In genomic region chr11:72522186-72522585, GRCh38 we compare ENCODE assay signal across 10 cellular contexts.
"Had no signal": no experiment of that assay in that cellular context is flagged by ENCODE, and none has a peak within 500 bp of the region (broad histone marks: within the 10 kb centered on the region; RNA-seq: fewer than 3 reads in every experiment).

No MANE protein-coding gene starts in this region.

- H3K36me3 ChIP-seq: stomach, tibial artery, uterus had no signal

- H3K9me3 Mint-ChIP-seq: WTC11 had no signal

- DNase-seq: activated CD4-positive, alpha-beta T cell treated with anti-CD3 and anti-CD28 coated beads for 48 hours; activated naive CD4-positive, alpha-beta T cell treated with Interleukin-2 at 50 U/mL for 16 hours; cortex of kidney; islet precursor cell; small intestine; stomach; tibial artery; uterus had no signal

- H3K4me3 Mint-ChIP-seq: WTC11 had no signal

- H3K9me3 ChIP-seq: stomach, tibial artery, uterus had no signal

- H3K4me1 Mint-ChIP-seq: WTC11 had no signal

- H3K4me3 ChIP-seq: stomach, tibial artery, uterus had no signal

- H3K27ac ChIP-seq: parathyroid adenoma, stomach, tibial artery, uterus had no signal

- H3K27me3 ChIP-seq: stomach, tibial artery, uterus had no signal

- H2AFZ ChIP-seq: parathyroid adenoma had no signal

- H3K36me3 Mint-ChIP-seq: WTC11 had no signal

- H3K4me1 ChIP-seq: parathyroid adenoma, uterus had no signal

- H3K9ac ChIP-seq: parathyroid adenoma had no signal

- H3K27ac Mint-ChIP-seq: WTC11 had no signal

- H3K79me2 ChIP-seq: parathyroid adenoma had no signal

- ATAC-seq: WTC11 had no signal
